In the genomic region with DNA sequence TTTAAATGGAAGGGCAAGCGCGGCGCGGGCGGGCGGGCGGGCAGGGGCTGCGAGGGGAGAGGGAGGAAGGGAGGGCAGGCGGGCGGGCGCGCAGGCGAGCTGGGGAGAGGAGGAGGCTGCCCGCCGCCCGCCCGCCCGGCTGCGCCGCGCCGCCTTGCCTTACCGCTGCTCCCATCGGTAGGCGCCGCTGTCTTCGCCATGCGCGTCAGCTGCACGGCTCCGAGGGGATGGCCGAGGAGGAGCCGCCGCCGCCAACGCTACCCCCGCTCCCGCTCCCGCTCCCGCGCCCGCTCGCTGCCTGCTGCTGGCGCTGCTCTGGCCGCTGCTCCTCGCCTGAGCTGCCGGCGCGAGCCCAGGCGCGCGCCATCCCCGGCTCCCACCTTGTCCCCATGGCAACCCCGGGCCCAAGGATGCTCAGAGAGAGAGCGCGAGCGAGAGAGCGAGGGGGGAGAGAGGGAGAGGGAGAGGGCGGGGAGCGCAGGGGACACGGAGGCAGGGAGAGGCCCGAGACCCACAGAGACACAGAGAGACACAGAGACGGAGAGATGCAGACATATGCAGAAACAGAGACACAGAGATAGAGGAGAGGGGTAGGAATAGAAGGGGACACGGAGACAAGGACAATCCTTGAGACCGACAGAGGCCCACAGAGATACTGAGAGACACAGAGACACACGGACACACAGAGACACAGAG, we compare ENCODE assay signal across 8 cellular contexts. TPM values are rescaled to one million over a fixed set of nuclear protein-coding genes. Genes with fewer than 3 reads are reported as not detected.
A peak's percentile ranks its signal among the peaks of the same experiment; 100 is the strongest.
DNase-seq lines count a peak whose midpoint lies in the region; ATAC-seq, FAIRE-seq and TF ChIP-seq lines count a peak whose summit lies in the region.

No MANE protein-coding gene starts in this region.

- no peaks in the 10 kb centered on the region for H3K9me2 ChIP-seq in GM23248 (ENCODE audit: insufficient read depth)

- peak; percentile 29 for TF ChIP-seq CTCF in kidney (IDR thresholded peaks at IDR 0.05; ENCODE audit: borderline replicate concordance, extremely low read depth, insufficient read depth)

- H3K4me3 ChIP-seq in GM23248 (peak overlapping the region; percentile 86), kidney (ENCODE audit: low read length in 2 of 2) (no peak overlapping the region)

- ATAC-seq in HG03442 (IDR thresholded peaks at IDR 0.05; ENCODE audit: unreplicated experiment): no peak

- no peaks in the 10 kb centered on the region for H3K79me2 ChIP-seq in GM23248 (ENCODE audit: insufficient read depth)

- H3K36me3 ChIP-seq in GM23248 (ENCODE audit: low read depth) (no peaks in the 10 kb centered on the region), kidney (ENCODE audit: control insufficient read depth in 1 of 2, insufficient read depth in 2 of 2, low read length in 2 of 2) (no peaks in the 10 kb centered on the region)

- no peak overlapping the region for H3K27ac ChIP-seq in GM23248
- H3K27ac ChIP-seq in caudate nucleus (ENCODE audit: low read depth, low read length): peak overlapping the region; percentile 54
- H3K27ac ChIP-seq in kidney (ENCODE audit: low read depth in 2 of 2, low read length in 2 of 2): no peak overlapping the region

- peak; percentile 89 for DNase-seq in AG08396 (ENCODE audit: low spot score)
- DNase-seq in GM23248: peak; percentile 91
- DNase-seq in NCI-H2171 treated with DMSO at 0.1 percent for 48 hours (lab: John Stamatoyannopoulos, UW): peak; percentile 91
- DNase-seq in activated CD4-positive, CD25-positive, alpha-beta regulatory T cell treated with anti-CD3 and anti-CD28 coated beads, Interleukin-2, amount 50 U/mL, for 16 hours (ENCODE audit: low read depth, low spot score): peak; percentile 50
- DNase-seq in caudate nucleus (lab: John Stamatoyannopoulos, UW): peak in 58 of 61 donors; percentile 10 to 89 (median 64)
- peak; percentile 88 for DNase-seq in kidney
- DNase-seq in stimulated activated CD4-positive, alpha-beta T cell treated with anti-CD3 and anti-CD28 coated beads, Interleukin-15, amount 100 ng/mL, for 1 hour (ENCODE audit: low read depth in 1 of 2, low spot score in 1 of 2): peak; percentile 43 to 68

- peaks cover 7% of the 10 kb centered on the region; the same call in 1 of the 2 replicates for H3F3A ChIP-seq in GM23248 (ENCODE audit: insufficient read depth)

- peaks cover 7% of the 10 kb centered on the region; the same call in 1 of the 2 replicates for H3K4me1 ChIP-seq in GM23248 (ENCODE audit: insufficient read depth)
- no peaks in the 10 kb centered on the region for H3K4me1 ChIP-seq in kidney (ENCODE audit: control insufficient read depth in 1 of 2, insufficient read depth in 1 of 2, low read depth in 1 of 2, low read length in 2 of 2)

- intact Hi-C loops in kidney (cut with DNase I): no loop called here

- H3K27me3 ChIP-seq in GM23248 (replicated peaks; ENCODE audit: insufficient read depth): peaks cover 42% of the 10 kb centered on the region

- no peak for FAIRE-seq in kidney (lab: Jason Lieb, UNC)

- WGBS in GM23248 (ENCODE audit: low coverage in 1 of 2, low lambda C conversion rate in 2 of 2, missing lambda C conversion rate in 2 of 2), 2 experiments: 1% methylated on average over 35 to 65 of the region's 66 CpGs

- no peak overlapping the region for H3K9ac ChIP-seq in GM23248
- H3K9ac ChIP-seq in kidney (ENCODE audit: low read length in 2 of 2): no peak overlapping the region

- peak overlapping the region; percentile 34; the same call in 1 of the 2 replicates for H2AFZ ChIP-seq in GM23248

- in situ Hi-C loops in GM23248 (cut with MboI): no loop called here

- H3K9me3 ChIP-seq in GM23248 (ENCODE audit: low read depth) (no peaks in the 10 kb centered on the region), kidney (ENCODE audit: control insufficient read depth in 1 of 2, low read length in 2 of 2) (no peaks in the 10 kb centered on the region)

- peak overlapping the region; percentile 96 for H3K4me2 ChIP-seq in GM23248 (ENCODE audit: unreplicated experiment)

- H4K20me1 ChIP-seq in GM23248 (ENCODE audit: insufficient read depth): no peaks in the 10 kb centered on the region

RNA-seq across cellular contexts. Expression of a gene that starts 40.3 kb away (rescaled TPM):
- total RNA-seq in GM23248 (2014; rRNA removed; shearing (Covaris generic)): 27.8 and 34.7 TPM in 2 replicates
- polyA plus RNA-seq in GM23248 (2016; fragmentation: Nextera tagmentation; extraction: Ambion mirVana) (21.1 and 22.5 TPM in 2 replicates), kidney (ENCODE audit: insufficient read depth, low read depth, low replicate concordance) (36.3 TPM)
- 26.1 TPM for total RNA-seq in kidney

RNA-seq across cellular contexts. Expression of a gene that starts 43.0 kb away (rescaled TPM):
- 7.8 and 8.7 TPM in 2 replicates for total RNA-seq in GM23248 (2014; rRNA removed; shearing (Covaris generic))
- 10.2 and 10.5 TPM in 2 replicates for polyA plus RNA-seq in GM23248 (2016; fragmentation: Nextera tagmentation; extraction: Ambion mirVana)
- total RNA-seq in kidney: 11.6 TPM
- polyA plus RNA-seq in kidney (ENCODE audit: insufficient read depth, low read depth, low replicate concordance): 2.6 TPM

RNA-seq across cellular contexts. Expression of a gene that starts 44.9 kb away (rescaled TPM):
- 0.38 and 1.5 TPM in 2 replicates for total RNA-seq in GM23248 (2014; rRNA removed; shearing (Covaris generic))
- polyA plus RNA-seq in GM23248 (2016; fragmentation: Nextera tagmentation; extraction: Ambion mirVana): 3.0 and 4.6 TPM in 2 replicates
- total RNA-seq in kidney: 9.8 TPM
- 1.3 TPM for polyA plus RNA-seq in kidney (ENCODE audit: insufficient read depth, low read depth, low replicate concordance)
